ENCODE assay signal across 8 cellular contexts in the genomic region with DNA sequence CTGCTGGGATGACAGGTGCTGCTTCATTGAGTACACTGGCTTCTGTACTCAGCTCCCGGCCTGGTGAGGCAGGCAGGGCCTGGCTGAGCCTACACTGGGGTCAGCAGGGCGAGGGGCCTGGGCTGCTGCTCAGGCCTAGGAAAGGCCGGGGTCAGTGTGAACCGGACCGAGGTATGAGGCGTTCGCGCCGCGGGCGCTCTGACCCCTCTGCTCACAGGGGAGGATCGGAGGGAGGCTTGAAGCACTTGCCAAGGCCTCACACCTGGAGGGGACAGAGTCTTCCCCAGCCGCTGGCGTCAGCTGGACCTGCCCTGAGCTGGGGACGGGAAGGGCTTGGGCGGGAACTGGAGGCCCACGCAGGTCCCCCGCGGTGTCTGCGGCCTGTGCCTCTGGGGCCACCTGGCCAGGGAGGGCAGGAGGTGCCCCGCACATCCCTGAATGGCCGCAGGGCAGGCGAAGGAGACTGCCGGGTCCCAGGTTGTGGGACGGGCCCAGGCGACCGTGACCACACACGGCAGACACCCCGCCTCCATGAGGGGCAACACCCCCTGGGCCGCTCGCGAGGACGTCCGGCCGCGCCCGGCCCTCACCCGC. TPM values are rescaled to one million over a fixed set of nuclear protein-coding genes. Genes with fewer than 3 reads are reported as not detected.
A peak's percentile ranks its signal among the peaks of the same experiment; 100 is the strongest.
DNase-seq lines count a peak whose midpoint lies in the region; ATAC-seq and TF ChIP-seq lines count a peak whose summit lies in the region.

No MANE protein-coding gene starts in this region.

- CTCF ChIA-PET in activated naive CD4-positive, alpha-beta T cell treated with anti-CD3 and anti-CD28 coated beads for 36 hours (lab: Charles Lee): interaction anchor here (1.4 kb wide), 1 partner anchor 15 kb away, joined by 4 read pairs; no protein-coding TSS in a partner anchor
- CTCF ChIA-PET in Panc1 (lab: Charles Lee): no interaction called here

- intact Hi-C loops in activated naive CD4-positive, alpha-beta T cell treated with anti-CD3 and anti-CD28 coated beads for 36 hours (cut with micrococcal nuclease): loop anchor here (1.0 to 10.0 kb wide), 5 partner anchors 21 to 393 kb away; a partner anchor contains a TSS
- intact Hi-C loops in Panc1 (cut with micrococcal nuclease; ENCODE audit: unreplicated experiment): loop anchor here (2.0 to 10.0 kb wide), 2 partner anchors 63 to 135 kb away; a partner anchor contains a TSS

- H3K4me1 ChIP-seq in Panc1 (ENCODE audit: control insufficient read depth, insufficient read depth, low read length) (peaks cover 19% of the 10 kb centered on the region), endocrine pancreas (ENCODE audit: control insufficient read depth, insufficient read depth, low read length) (no peaks in the 10 kb centered on the region)

- no TSS peak for BruUV-seq in Panc1 (replicated peaks; lab: Mats Ljungman, UMichigan)

- peaks cover 34% of the 10 kb centered on the region for H3K4me1 Mint-ChIP-seq in activated naive CD4-positive, alpha-beta T cell treated with anti-CD3 and anti-CD28 coated beads for 36 hours (ENCODE audit: low read depth)
- H3K4me1 Mint-ChIP-seq in neural crest cell: peaks cover 9% of the 10 kb centered on the region

- H3K9ac ChIP-seq in endocrine pancreas (ENCODE audit: control insufficient read depth, insufficient read depth, low read length): peak overlapping the region; percentile 15

- TF ChIP-seq CTCF in Panc1 (IDR thresholded peaks at IDR 0.05): no peak
- no peak for TF ChIP-seq CTCF in neural crest cell (conservative IDR thresholded peaks at IDR 0.05)

- no peaks in the 10 kb centered on the region for H3K9me3 ChIP-seq in Panc1 (ENCODE audit: control insufficient read depth, insufficient read depth, low read depth, low read length)
- H3K9me3 ChIP-seq in endocrine pancreas (ENCODE audit: control insufficient read depth, low read length): no peaks in the 10 kb centered on the region

- DNase-seq in activated naive CD4-positive, alpha-beta T cell treated with anti-CD3 and anti-CD28 coated beads for 36 hours: no peak
- DNase-seq in activated naive CD4-positive, alpha-beta T cell treated with Interleukin-2 at 50 U/mL for 16 hours: no peak
- DNase-seq in Panc1 (ENCODE audit: low read depth, low spot score) (no peak), neural crest cell (ENCODE audit: low read depth, low spot score) (no peak), SK-N-DZ (ENCODE audit: low spot score) (no peak)
- no peak for DNase-seq in activated effector memory CD4-positive, alpha-beta T cell treated with anti-CD3 and anti-CD28 coated beads, Interleukin-2, amount 50 U/mL, for 16 hours

- in situ Hi-C loops in Panc1 (cut with HindIII; ENCODE audit: low pct_unique_long_range_greater_than_20kb, low sequenced_read_pairs): no loop called here

- no peaks in the 10 kb centered on the region for H3K27me3 Mint-ChIP-seq in activated naive CD4-positive, alpha-beta T cell treated with anti-CD3 and anti-CD28 coated beads for 36 hours (ENCODE audit: low read depth)
- peaks cover 9% of the 10 kb centered on the region for H3K27me3 Mint-ChIP-seq in neural crest cell (ENCODE audit: low read depth)

- H3K27me3 ChIP-seq in Panc1 (ENCODE audit: control insufficient read depth, insufficient read depth, low read length): no peaks in the 10 kb centered on the region
- H3K27me3 ChIP-seq in endocrine pancreas (ENCODE audit: control insufficient read depth, insufficient read depth, low read length): peaks cover under 1% of the 10 kb centered on the region

- H3K27ac ChIP-seq in Panc1 (ENCODE audit: low read length): peak overlapping the region; percentile 91

- H3K27ac Mint-ChIP-seq in activated naive CD4-positive, alpha-beta T cell treated with anti-CD3 and anti-CD28 coated beads for 36 hours: peak overlapping the region; percentile 77
- peak overlapping the region; percentile 78 for H3K27ac Mint-ChIP-seq in neural crest cell (ENCODE audit: unreplicated experiment)

- no peaks in the 10 kb centered on the region for H3K9me3 Mint-ChIP-seq in activated naive CD4-positive, alpha-beta T cell treated with anti-CD3 and anti-CD28 coated beads for 36 hours
- H3K9me3 Mint-ChIP-seq in neural crest cell: no peaks in the 10 kb centered on the region

- peaks cover 6% of the 10 kb centered on the region for H3K36me3 Mint-ChIP-seq in activated naive CD4-positive, alpha-beta T cell treated with anti-CD3 and anti-CD28 coated beads for 36 hours (ENCODE audit: low read depth)
- no peaks in the 10 kb centered on the region for H3K36me3 Mint-ChIP-seq in neural crest cell (ENCODE audit: low read depth)

- POLR2A ChIA-PET in Panc1 (lab: Charles Lee): interaction anchor here (0.7 kb wide), 1 partner anchor 114 kb away, joined by 4 read pairs; a partner anchor contains a TSS

- H3K36me3 ChIP-seq in Panc1 (ENCODE audit: control insufficient read depth, insufficient read depth, low read length) (no peaks in the 10 kb centered on the region), endocrine pancreas (ENCODE audit: control insufficient read depth, insufficient read depth, low read length) (no peaks in the 10 kb centered on the region)

- H3K4me3 Mint-ChIP-seq in activated naive CD4-positive, alpha-beta T cell treated with anti-CD3 and anti-CD28 coated beads for 36 hours: peak overlapping the region; percentile 84
- H3K4me3 Mint-ChIP-seq in neural crest cell: peak overlapping the region; percentile 89

- ATAC-seq in HG02870 (IDR thresholded peaks at IDR 0.05; ENCODE audit: unreplicated experiment): peak; percentile 10
- peak; percentile 64 for ATAC-seq in Panc1

- peak overlapping the region; percentile 86 to 87 for H3K4me3 ChIP-seq in Panc1 (ENCODE audit: low read depth in 2 of 2, low read length in 2 of 2)
- H3K4me3 ChIP-seq in endocrine pancreas (ENCODE audit: control insufficient read depth, insufficient read depth, low read length): no peak overlapping the region

RNA-seq across cellular contexts. Expression of a gene that starts 0.5 kb away (rescaled TPM):
- total RNA-seq in activated naive CD4-positive, alpha-beta T cell treated with anti-CD3 and anti-CD28 coated beads for 36 hours: 1 to 10 TPM; 8.6 to 9.1 TPM
- 49.8 TPM for total RNA-seq in Panc1 (2021; ENCODE audit: unreplicated experiment)
- polyA plus RNA-seq in Panc1 (2012; ENCODE audit: insufficient read length): 69.0 TPM
- total RNA-seq in neural crest cell: 31.2 and 31.9 TPM in 2 replicates
- 22.5 and 23.5 TPM in 2 replicates for polyA plus RNA-seq in SK-N-DZ (2014; cell fraction: cytosol; rRNA removed)
- polyA plus RNA-seq in SK-N-DZ (2014; cell fraction: nucleus; rRNA removed): 16.4 and 21.5 TPM in 2 replicates

RNA-seq across cellular contexts. Expression of a gene that starts 20.3 kb away (rescaled TPM):
- 100 to 1,000 TPM; 115 to 124 TPM for total RNA-seq in activated naive CD4-positive, alpha-beta T cell treated with anti-CD3 and anti-CD28 coated beads for 36 hours
- total RNA-seq in Panc1 (2021; ENCODE audit: unreplicated experiment) (235 TPM), neural crest cell (108 and 111 TPM in 2 replicates)
- polyA plus RNA-seq in Panc1 (2012; ENCODE audit: insufficient read length): 207 TPM
- 43.2 and 57.3 TPM in 2 replicates for polyA plus RNA-seq in SK-N-DZ (2014; cell fraction: cytosol; rRNA removed)
- polyA plus RNA-seq in SK-N-DZ (2014; cell fraction: nucleus; rRNA removed): 55.7 and 86.5 TPM in 2 replicates

RNA-seq across cellular contexts. Expression of a gene that starts 20.5 kb away (rescaled TPM):
- 1 to 10 TPM; 3.2 to 4.9 TPM for total RNA-seq in activated naive CD4-positive, alpha-beta T cell treated with anti-CD3 and anti-CD28 coated beads for 36 hours
- total RNA-seq in Panc1 (2021; ENCODE audit: unreplicated experiment) (21.3 TPM), neural crest cell (23.7 and 24.4 TPM in 2 replicates)
- 13.2 TPM for polyA plus RNA-seq in Panc1 (2012; ENCODE audit: insufficient read length)
- polyA plus RNA-seq in SK-N-DZ (2014; cell fraction: cytosol; rRNA removed): 5.8 and 10.3 TPM in 2 replicates
- 8.9 and 12.9 TPM in 2 replicates for polyA plus RNA-seq in SK-N-DZ (2014; cell fraction: nucleus; rRNA removed)
